23 cellular contexts compared by ENCODE assay signal in the genomic region with DNA sequence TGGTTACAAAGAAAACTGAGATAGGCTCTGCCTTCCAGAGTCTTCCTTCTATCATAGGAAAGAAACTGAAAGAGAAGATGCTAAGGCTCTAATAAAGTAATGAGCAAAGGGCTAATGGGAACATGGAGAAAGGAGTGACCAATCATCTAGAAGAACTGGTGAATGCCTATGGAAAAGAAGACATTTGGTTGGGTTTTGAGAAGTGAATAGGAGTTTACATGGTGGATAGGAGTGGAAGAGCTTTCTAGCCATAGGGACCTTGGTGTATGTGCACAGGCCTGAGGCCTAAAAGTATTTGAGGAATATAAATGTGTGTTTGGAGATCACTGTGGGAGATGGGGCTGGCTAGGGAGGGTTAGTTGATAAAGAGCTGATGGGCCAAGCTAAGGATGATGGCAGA. TPM values are rescaled to one million over a fixed set of nuclear protein-coding genes. Genes with fewer than 3 reads are reported as not detected.
DNase-seq lines count a peak whose midpoint lies in the region; ATAC-seq and TF ChIP-seq lines count a peak whose summit lies in the region.
"Had no signal": no experiment of that assay in that cellular context is flagged by ENCODE, and none has a peak within 500 bp of the region (broad histone marks: within the 10 kb centered on the region; RNA-seq: fewer than 3 reads in every experiment).

No MANE protein-coding gene starts in this region.

- no peak for TF ChIP-seq POLR2A in esophagus muscularis mucosa (IDR thresholded peaks at IDR 0.05; ENCODE audit: low read depth)

- intact Hi-C loops in activated CD4-positive, alpha-beta T cell treated with anti-CD3 and anti-CD28 coated beads, Interleukin-2, amount 10 ng/mL, durations not matched to agents 24 days and 14 days (cut with micrococcal nuclease), result no loop called here
- intact Hi-C loops in Caco-2 (cut with micrococcal nuclease; ENCODE audit: unreplicated experiment), result no loop called here
- intact Hi-C loops in esophagus muscularis mucosa (cut with DNase I), result no loop called here

- ATAC-seq in stimulated activated effector memory CD8-positive, alpha-beta T cell treated with anti-CD3 and anti-CD28 coated beads, Interleukin-12 subunit alpha, Interleukin-12 subunit beta, amount 100 ng/mL, for 72 hours, result no peak
- ATAC-seq: PC-3; stimulated activated naive B cell treated with anti-CD40 and anti-IgM and Interleukin-4, amounts not matched to agents 10 μg/mL and 1 μg/mL and 100 μg/mL, for 72 hours had no signal

- H3K36me3 Mint-ChIP-seq in activated CD4-positive, alpha-beta T cell treated with anti-CD3 and anti-CD28 coated beads, Interleukin-2, amount 10 ng/mL, durations not matched to agents 24 days and 14 days (ENCODE audit: low read depth), result peaks cover 39% of the 10 kb centered on the region
- peaks cover 25% of the 10 kb centered on the region for H3K36me3 Mint-ChIP-seq in Caco-2 (ENCODE audit: insufficient read depth, unreplicated experiment)
- H3K36me3 Mint-ChIP-seq in stimulated activated effector memory CD8-positive, alpha-beta T cell treated with anti-CD3 and anti-CD28 coated beads, Interleukin-12 subunit alpha, Interleukin-12 subunit beta, amount 100 ng/mL, for 72 hours, result no peaks in the 10 kb centered on the region

- H3K9me3 ChIP-seq in Caco-2, result no peaks in the 10 kb centered on the region
- no peaks in the 10 kb centered on the region for H3K9me3 ChIP-seq in esophagus muscularis mucosa
- H3K9me3 ChIP-seq in SJCRH30 (replicated peaks), result no peaks in the 10 kb centered on the region
- H3K9me3 ChIP-seq: SJSA1, tibial nerve had no signal

- H3K4me1 ChIP-seq in Caco-2, result peaks cover 58% of the 10 kb centered on the region
- H3K4me1 ChIP-seq in esophagus muscularis mucosa, result peaks cover 74 to 100% (median 97%) of the 10 kb centered on the region in 4 donors
- H3K4me1 ChIP-seq in SJCRH30, result no peaks in the 10 kb centered on the region

- H3K4me3 ChIP-seq in Caco-2 (ENCODE audit: low read depth, low read length), result no peak overlapping the region
- H3K4me3 ChIP-seq in esophagus muscularis mucosa, result no peak overlapping the region
- no peak overlapping the region for H3K4me3 ChIP-seq in SJCRH30
- H3K4me3 ChIP-seq: BLaER1 treated with 17β-estradiol and CSF1 and Interleukin-3, amounts not matched to agents 10 nM and 100 nM; cardiac muscle cell; SJSA1; tibial nerve had no signal

- no TSS peak for BruUV-seq in Caco-2 (replicated peaks; lab: Mats Ljungman, UMichigan)

- H3K9me3 Mint-ChIP-seq in activated CD4-positive, alpha-beta T cell treated with anti-CD3 and anti-CD28 coated beads, Interleukin-2, amount 10 ng/mL, durations not matched to agents 24 days and 14 days, result no peaks in the 10 kb centered on the region
- H3K9me3 Mint-ChIP-seq in Caco-2 (ENCODE audit: unreplicated experiment), result no peaks in the 10 kb centered on the region
- H3K9me3 Mint-ChIP-seq in stimulated activated effector memory CD8-positive, alpha-beta T cell treated with anti-CD3 and anti-CD28 coated beads, Interleukin-12 subunit alpha, Interleukin-12 subunit beta, amount 100 ng/mL, for 72 hours, result no peaks in the 10 kb centered on the region
- H3K9me3 Mint-ChIP-seq: stimulated activated naive B cell treated with anti-CD40 and anti-IgM and Interleukin-4, amounts not matched to agents 10 μg/mL and 1 μg/mL and 100 μg/mL, for 72 hours had no signal

- H3K27me3 Mint-ChIP-seq in activated CD4-positive, alpha-beta T cell treated with anti-CD3 and anti-CD28 coated beads, Interleukin-2, amount 10 ng/mL, durations not matched to agents 24 days and 14 days, result no peaks in the 10 kb centered on the region
- no peaks in the 10 kb centered on the region for H3K27me3 Mint-ChIP-seq in Caco-2 (ENCODE audit: insufficient read depth, unreplicated experiment)
- H3K27me3 Mint-ChIP-seq: stimulated activated naive B cell treated with anti-CD40 and anti-IgM and Interleukin-4, amounts not matched to agents 10 μg/mL and 1 μg/mL and 100 μg/mL, for 72 hours had no signal

- POLR2A ChIA-PET in Caco-2 (lab: Charles Lee), result no interaction called here

- DNase-seq in activated CD4-positive, alpha-beta T cell treated with anti-CD3 and anti-CD28 coated beads, Interleukin-2, amount 10 ng/mL, durations not matched to agents 24 days and 14 days, result no peak
- no peak for DNase-seq in activated CD4-positive, alpha-beta T cell treated with anti-CD3 and anti-CD28 coated beads, Interleukin-2, amount 50 U/mL, for 48 hours
- DNase-seq in Caco-2 (no peak), esophagus muscularis mucosa (ENCODE audit: extremely low spot score) (no peak), NCI-H2081 treated with DMSO at 0.1 percent for 48 hours (lab: John Stamatoyannopoulos, UW) (no peak), SJCRH30 (no peak), NCI-H82 treated with DMSO at 0.1 percent for 48 hours (lab: John Stamatoyannopoulos, UW; ENCODE audit: unreplicated experiment) (no peak)
- no peak for DNase-seq in stimulated activated effector memory CD8-positive, alpha-beta T cell treated with anti-CD3 and anti-CD28 coated beads, Interleukin-12 subunit alpha, Interleukin-12 subunit beta, amount 100 ng/mL, for 72 hours (ENCODE audit: low spot score in 2 of 2)
- DNase-seq: activated CD4-positive, CD25-positive, alpha-beta regulatory T cell; activated effector memory CD4-positive, alpha-beta T cell treated with Interleukin-2 at 50 U/mL for 16 hours; amniotic stem cell; DMS153; erythroblast; NCI-H1417 treated with DMSO at 0.1 percent for 48 hours; NCI-H2227 treated with DMSO at 0.1 percent for 48 hours; NCI-H82; PC-3; stimulated activated naive B cell treated with anti-CD40 and anti-IgM and Interleukin-4, amounts not matched to agents 10 μg/mL and 1 μg/mL and 100 μg/mL, for 72 hours; T-helper 9 cell had no signal

- H3K27me3 ChIP-seq in Caco-2 (replicated peaks; ENCODE audit: control insufficient read depth, insufficient read depth, low read length) (no peaks in the 10 kb centered on the region), esophagus muscularis mucosa (no peaks in the 10 kb centered on the region), SJCRH30 (no peaks in the 10 kb centered on the region)
- H3K27me3 ChIP-seq: BLaER1 treated with 17β-estradiol and CSF1 and Interleukin-3, amounts not matched to agents 10 nM and 100 nM; cardiac muscle cell; SJSA1; tibial nerve had no signal

- peaks cover 59% of the 10 kb centered on the region for H3K4me1 Mint-ChIP-seq in activated CD4-positive, alpha-beta T cell treated with anti-CD3 and anti-CD28 coated beads, Interleukin-2, amount 10 ng/mL, durations not matched to agents 24 days and 14 days
- H3K4me1 Mint-ChIP-seq in Caco-2 (ENCODE audit: low read depth, unreplicated experiment), result peaks cover 46% of the 10 kb centered on the region
- H3K4me1 Mint-ChIP-seq in stimulated activated effector memory CD8-positive, alpha-beta T cell treated with anti-CD3 and anti-CD28 coated beads, Interleukin-12 subunit alpha, Interleukin-12 subunit beta, amount 100 ng/mL, for 72 hours, result peaks cover 76% of the 10 kb centered on the region

- H3K36me3 ChIP-seq in Caco-2 (ENCODE audit: control insufficient read depth, insufficient read depth, low read length) (no peaks in the 10 kb centered on the region; the same call in none of the 2 replicates), esophagus muscularis mucosa (no peaks in the 10 kb centered on the region), SJCRH30 (no peaks in the 10 kb centered on the region)
- H3K36me3 ChIP-seq: cardiac muscle cell had no signal

- no peak for TF ChIP-seq EP300 in esophagus muscularis mucosa (IDR thresholded peaks at IDR 0.05)

- H3K27ac Mint-ChIP-seq in activated CD4-positive, alpha-beta T cell treated with anti-CD3 and anti-CD28 coated beads, Interleukin-2, amount 10 ng/mL, durations not matched to agents 24 days and 14 days, result peak overlapping the region; percentile 17
- H3K27ac Mint-ChIP-seq in Caco-2 (ENCODE audit: unreplicated experiment), result peak overlapping the region; percentile 48
- H3K27ac Mint-ChIP-seq in stimulated activated effector memory CD8-positive, alpha-beta T cell treated with anti-CD3 and anti-CD28 coated beads, Interleukin-12 subunit alpha, Interleukin-12 subunit beta, amount 100 ng/mL, for 72 hours, result peak overlapping the region; percentile 12
- H3K27ac Mint-ChIP-seq: stimulated activated naive B cell treated with anti-CD40 and anti-IgM and Interleukin-4, amounts not matched to agents 10 μg/mL and 1 μg/mL and 100 μg/mL, for 72 hours had no signal

- H3K4me3 Mint-ChIP-seq in activated CD4-positive, alpha-beta T cell treated with anti-CD3 and anti-CD28 coated beads, Interleukin-2, amount 10 ng/mL, durations not matched to agents 24 days and 14 days, result no peak overlapping the region
- no peak overlapping the region for H3K4me3 Mint-ChIP-seq in Caco-2 (ENCODE audit: unreplicated experiment)
- H3K4me3 Mint-ChIP-seq in stimulated activated effector memory CD8-positive, alpha-beta T cell treated with anti-CD3 and anti-CD28 coated beads, Interleukin-12 subunit alpha, Interleukin-12 subunit beta, amount 100 ng/mL, for 72 hours, result no peak overlapping the region
- H3K4me3 Mint-ChIP-seq: stimulated activated naive B cell treated with anti-CD40 and anti-IgM and Interleukin-4, amounts not matched to agents 10 μg/mL and 1 μg/mL and 100 μg/mL, for 72 hours had no signal

- H3K27ac ChIP-seq in esophagus muscularis mucosa (replicated peaks in 1 of 4), result peak overlapping the region; percentile 98 to 99 (median 99)
- H3K27ac ChIP-seq in SJCRH30, result no peak overlapping the region
- H3K27ac ChIP-seq: BLaER1 treated with 17β-estradiol and CSF1 and Interleukin-3, amounts not matched to agents 10 nM and 100 nM; cardiac muscle cell; tibial nerve had no signal

- CTCF ChIA-PET in Caco-2 (lab: Charles Lee), result interaction anchor here (0.7 kb wide), 1 partner anchor 110 kb away, joined by 3 read pairs; no protein-coding TSS in a partner anchor

- TF ChIP-seq CTCF in Caco-2 (IDR thresholded peaks at IDR 0.05; ENCODE audit: insufficient read depth in 1 of 2, low read depth in 1 of 2, low read length in 1 of 2, severe bottlenecking in 1 of 2, unreplicated experiment in 1 of 2) (no peak), esophagus muscularis mucosa (IDR thresholded peaks at IDR 0.05) (no peak)

RNA-seq across cellular contexts. Expression of a gene that starts 6.8 kb away (rescaled TPM):
- 39.5 and 41.4 TPM in 2 replicates for total RNA-seq in activated CD4-positive, alpha-beta T cell treated with anti-CD3 and anti-CD28 coated beads, Interleukin-2, amount 10 ng/mL, durations not matched to agents 24 days and 14 days
- total RNA-seq in Caco-2 (2022) (120 and 147 TPM in 2 replicates), esophagus muscularis mucosa (1,000 to 10,000 TPM; 1,872 to 3,079 (median 2,300) TPM)
- total RNA-seq in SJCRH30 (2014; rRNA removed; shearing (Covaris generic)), result 0.04 and 0.05 TPM in 2 replicates

Comparison
In these comparisons a context has a peak if more than half of its experiments do, and no peak if none do; other contexts are left out.
1. RNA of a gene that starts 6.8 kb away (total RNA-seq): 1,872 to 3,079 TPM in esophagus muscularis mucosa, 120 to 147 TPM in Caco-2 and 39.5 to 41.4 TPM in activated CD4-positive, alpha-beta T cell treated with anti-CD3 and anti-CD28 coated beads, Interleukin-2, amount 10 ng/mL, durations not matched to agents 24 days and 14 days; 0.04 to 0.05 TPM in SJCRH30; every median in the first group is over 10 times any median in the second.
2. Peak in every context shown above with its lines, with median percentiles within 50 percentile points of each other: H3K27ac Mint-ChIP-seq.